In genomic region chr1:183933528-183934179, GRCh38 we compare ENCODE assay signal across 1 cellular context.
TF ChIP-seq lines count a peak whose summit lies in the region.

No MANE protein-coding gene starts in this region.

TF ChIP-seq in GM12878, 131 proteins besides CTCF, POLR2A, EP300 and RAD21 (continued from another document):
- no peak for TF ChIP-seq ZNF592 (IDR thresholded peaks at IDR 0.05)
- no peak for TF ChIP-seq GABPA (IDR thresholded peaks at IDR 0.05; ENCODE audit: low read depth)
